Comparison of ENCODE assay signal across 15 cellular contexts in the genomic region with DNA sequence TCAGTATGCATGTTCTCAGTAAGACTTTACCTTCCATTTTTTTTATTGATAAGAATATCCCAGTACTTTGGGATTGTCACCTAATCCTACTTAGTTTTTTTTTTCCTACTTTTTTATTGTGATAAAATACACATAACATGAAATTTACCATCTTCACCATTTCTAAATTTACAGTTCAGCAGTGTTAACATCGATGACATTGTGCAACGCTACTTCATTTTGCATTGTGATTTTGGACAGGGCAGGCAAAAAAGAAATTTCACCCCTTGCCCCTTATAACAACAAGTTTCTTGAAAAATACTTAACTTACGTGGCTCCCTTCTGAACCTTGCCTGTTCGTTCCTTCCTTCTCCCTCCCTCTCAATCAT.
DNase-seq lines count a peak whose midpoint lies in the region; ATAC-seq and TF ChIP-seq lines count a peak whose summit lies in the region.
"Had no signal": no experiment of that assay in that cellular context is flagged by ENCODE, and none has a peak within 500 bp of the region (broad histone marks: within the 10 kb centered on the region; RNA-seq: fewer than 3 reads in every experiment).

No MANE protein-coding gene starts in this region.

- peaks cover 5% of the 10 kb centered on the region for H3K79me2 ChIP-seq in trophoblast cell (ENCODE audit: control insufficient read depth, insufficient read depth, low read length, poor library complexity)

- H3K9ac ChIP-seq in trophoblast cell (ENCODE audit: low read length): no peak overlapping the region
- H3K9ac ChIP-seq: BLaER1 treated with 17β-estradiol and CSF1 and Interleukin-3, amounts not matched to agents 10 nM and 100 nM had no signal

- H3K27ac ChIP-seq in cardiac muscle cell: peak overlapping the region; percentile 99
- no peak overlapping the region for H3K27ac ChIP-seq in left ventricle myocardium inferior (replicated peaks)
- H3K27ac ChIP-seq in right lobe of liver: peak overlapping the region in 2 of 3 donors; percentile 25 to 77
- peak overlapping the region; percentile 98 for H3K27ac ChIP-seq in trophoblast cell (ENCODE audit: low read depth, low read length)
- no peak overlapping the region for H3K27ac ChIP-seq in CD4-positive, alpha-beta T cell (ENCODE audit: low read depth, low read length)
- H3K27ac ChIP-seq: BLaER1 treated with 17β-estradiol and CSF1 and Interleukin-3, amounts not matched to agents 10 nM and 100 nM; HL-60 had no signal

- peak overlapping the region; percentile 87 for H3K14ac ChIP-seq in trophoblast cell (ENCODE audit: low read length)

- H2BK120ac ChIP-seq in trophoblast cell (ENCODE audit: insufficient read depth, low read length, poor library complexity): peak overlapping the region; percentile 98

- peaks cover 5% of the 10 kb centered on the region for H3K27me3 Mint-ChIP-seq in CD4-positive, alpha-beta T cell
- peaks cover 8% of the 10 kb centered on the region for H3K27me3 Mint-ChIP-seq in activated CD8-positive, alpha-beta memory T cell treated with anti-CD3 and anti-CD28 coated beads, Interleukin-2, amount 10 ng/mL, durations not matched to agents 7 days and 5 days

- peak overlapping the region; percentile 60 for H3K4ac ChIP-seq in trophoblast cell (ENCODE audit: low read depth, low read length)

- no peak overlapping the region for H4K12ac ChIP-seq in trophoblast cell (ENCODE audit: low read depth, low read length)

- no peaks in the 10 kb centered on the region for H3K4me1 Mint-ChIP-seq in CD4-positive, alpha-beta T cell (ENCODE audit: low read depth)
- no peaks in the 10 kb centered on the region for H3K4me1 Mint-ChIP-seq in activated CD8-positive, alpha-beta memory T cell treated with anti-CD3 and anti-CD28 coated beads, Interleukin-2, amount 10 ng/mL, durations not matched to agents 7 days and 5 days
- H3K4me1 Mint-ChIP-seq: B cell; CD8-positive, alpha-beta memory T cell had no signal

- peak in 1 of 4 donors; percentile 14 for ATAC-seq in right lobe of liver
- no peak for ATAC-seq in HG02885 (IDR thresholded peaks at IDR 0.05; ENCODE audit: poor library complexity, unreplicated experiment)
- ATAC-seq in CD4-positive, alpha-beta T cell (ENCODE audit: poor library complexity): no peak
- no peak for ATAC-seq in activated CD8-positive, alpha-beta memory T cell treated with anti-CD3 and anti-CD28 coated beads, Interleukin-2, amount 10 ng/mL, durations not matched to agents 7 days and 5 days

- peak overlapping the region; percentile 21 for H2AK5ac ChIP-seq in trophoblast cell (ENCODE audit: low read length)

- TF ChIP-seq CTCF in cardiac muscle cell (IDR thresholded peaks at IDR 0.05; ENCODE audit: low read depth, low read length) (no peak), left ventricle myocardium inferior (IDR thresholded peaks at IDR 0.05; ENCODE audit: borderline replicate concordance) (no peak), right lobe of liver (IDR thresholded peaks at IDR 0.05) (no peak)
- TF ChIP-seq CTCF in CD4-positive, alpha-beta T cell (IDR thresholded peaks at IDR 0.05): no peak

- intact Hi-C loops in left ventricle myocardium inferior (cut with micrococcal nuclease) (no loop called here), right lobe of liver (cut with DNase I) (no loop called here)
- intact Hi-C loops in CD4-positive, alpha-beta T cell (cut with DNase I, micrococcal nuclease): no loop called here

- H2AFZ ChIP-seq in trophoblast cell (ENCODE audit: insufficient read depth, low read length, poor library complexity): peak overlapping the region; percentile 61

- H3K4me1 ChIP-seq in cardiac muscle cell (ENCODE audit: low read depth): peaks cover 68% of the 10 kb centered on the region
- no peaks in the 10 kb centered on the region for H3K4me1 ChIP-seq in left ventricle myocardium inferior
- peaks cover 0 to 24% (median 5%) of the 10 kb centered on the region in 4 donors for H3K4me1 ChIP-seq in right lobe of liver
- peaks cover 17 to 25% of the 10 kb centered on the region in 2 experiments for H3K4me1 ChIP-seq in trophoblast cell (ENCODE audit: control insufficient read depth in 1 of 2, insufficient read depth in 2 of 2, low read length in 2 of 2)

- H2BK12ac ChIP-seq in trophoblast cell (ENCODE audit: low read length): peak overlapping the region; percentile 89

- WGBS in right lobe of liver (ENCODE audit: insufficient coverage, low coverage, low lambda C conversion rate, missing lambda C conversion rate): 37% methylated on average over 4 of the region's 4 CpGs
- no CpG with 5 or more reads among the region's 4 CpGs for WGBS in trophoblast cell (ENCODE audit: extremely low coverage, insufficient coverage, insufficient read length)

- TF ChIP-seq POLR2A in right lobe of liver (IDR thresholded peaks at IDR 0.05): no peak

- peak overlapping the region; percentile 93 for H4K91ac ChIP-seq in trophoblast cell (ENCODE audit: low read depth, low read length)

- peak overlapping the region; percentile 70 for H3K18ac ChIP-seq in trophoblast cell (ENCODE audit: low read length)

- CTCF ChIA-PET in CD4-positive, alpha-beta T cell (lab: Charles Lee): no interaction called here
- CTCF ChIA-PET in activated CD8-positive, alpha-beta memory T cell treated with anti-CD3 and anti-CD28 coated beads, Interleukin-2, amount 10 ng/mL, durations not matched to agents 7 days and 5 days (lab: Charles Lee): no interaction called here

- peak overlapping the region; percentile 88 for H4K8ac ChIP-seq in trophoblast cell (ENCODE audit: low read depth, low read length)

- H3K79me1 ChIP-seq in trophoblast cell (ENCODE audit: low read length): peaks cover 36% of the 10 kb centered on the region

- peak overlapping the region; percentile 99 for H2BK5ac ChIP-seq in trophoblast cell (ENCODE audit: low read depth, low read length, poor library complexity)

- no peak overlapping the region for H3K27ac Mint-ChIP-seq in CD4-positive, alpha-beta T cell
- H3K27ac Mint-ChIP-seq in activated CD8-positive, alpha-beta memory T cell treated with anti-CD3 and anti-CD28 coated beads, Interleukin-2, amount 10 ng/mL, durations not matched to agents 7 days and 5 days: no peak overlapping the region
- H3K27ac Mint-ChIP-seq: B cell; CD8-positive, alpha-beta memory T cell; H9 had no signal

- H3K27me3 ChIP-seq in cardiac muscle cell: no peaks in the 10 kb centered on the region
- no peaks in the 10 kb centered on the region for H3K27me3 ChIP-seq in left ventricle myocardium inferior (ENCODE audit: low read depth)
- no peaks in the 10 kb centered on the region for H3K27me3 ChIP-seq in right lobe of liver
- H3K27me3 ChIP-seq in trophoblast cell (ENCODE audit: insufficient read depth, low read length): no peaks in the 10 kb centered on the region
- no peaks in the 10 kb centered on the region for H3K27me3 ChIP-seq in CD4-positive, alpha-beta T cell (ENCODE audit: control insufficient read depth, insufficient read depth, low read length)
- H3K27me3 ChIP-seq: BLaER1 treated with 17β-estradiol and CSF1 and Interleukin-3, amounts not matched to agents 10 nM and 100 nM had no signal

- H3K9me3 Mint-ChIP-seq in CD4-positive, alpha-beta T cell: no peaks in the 10 kb centered on the region
- H3K9me3 Mint-ChIP-seq in activated CD8-positive, alpha-beta memory T cell treated with anti-CD3 and anti-CD28 coated beads, Interleukin-2, amount 10 ng/mL, durations not matched to agents 7 days and 5 days (ENCODE audit: low read depth): no peaks in the 10 kb centered on the region
- H3K9me3 Mint-ChIP-seq: CD8-positive, alpha-beta memory T cell; H9 had no signal

- no peaks in the 10 kb centered on the region for H3K36me3 ChIP-seq in cardiac muscle cell
- no peaks in the 10 kb centered on the region for H3K36me3 ChIP-seq in left ventricle myocardium inferior
- H3K36me3 ChIP-seq in right lobe of liver: no peaks in the 10 kb centered on the region
- no peaks in the 10 kb centered on the region for H3K36me3 ChIP-seq in trophoblast cell (ENCODE audit: control insufficient read depth in 1 of 2, insufficient read depth in 2 of 2, low read length in 2 of 2)

- H3K9me3 ChIP-seq in cardiac muscle cell (ENCODE audit: low read depth) (no peaks in the 10 kb centered on the region), left ventricle myocardium inferior (replicated peaks) (no peaks in the 10 kb centered on the region), right lobe of liver (no peaks in the 10 kb centered on the region), trophoblast cell (ENCODE audit: insufficient read depth, low read depth, low read length) (no peaks in the 10 kb centered on the region)
- H3K9me3 ChIP-seq in CD4-positive, alpha-beta T cell (ENCODE audit: control insufficient read depth, low read length): no peaks in the 10 kb centered on the region
- H3K9me3 ChIP-seq: BLaER1 treated with 17β-estradiol and CSF1 and Interleukin-3, amounts not matched to agents 10 nM and 100 nM had no signal

- POLR2A ChIA-PET in CD4-positive, alpha-beta T cell (lab: Charles Lee): no interaction called here

- no peak overlapping the region for H3K4me3 Mint-ChIP-seq in CD4-positive, alpha-beta T cell
- no peak overlapping the region for H3K4me3 Mint-ChIP-seq in activated CD8-positive, alpha-beta memory T cell treated with anti-CD3 and anti-CD28 coated beads, Interleukin-2, amount 10 ng/mL, durations not matched to agents 7 days and 5 days
- H3K4me3 Mint-ChIP-seq: B cell; CD8-positive, alpha-beta memory T cell; H9 had no signal

- no peak overlapping the region for H3K4me2 ChIP-seq in trophoblast cell (ENCODE audit: low read length)
- H3K4me2 ChIP-seq: BLaER1 treated with 17β-estradiol and CSF1 and Interleukin-3, amounts not matched to agents 10 nM and 100 nM had no signal

- no peaks in the 10 kb centered on the region for H3K36me3 Mint-ChIP-seq in CD4-positive, alpha-beta T cell (ENCODE audit: low read depth)
- H3K36me3 Mint-ChIP-seq in activated CD8-positive, alpha-beta memory T cell treated with anti-CD3 and anti-CD28 coated beads, Interleukin-2, amount 10 ng/mL, durations not matched to agents 7 days and 5 days: no peaks in the 10 kb centered on the region
- H3K36me3 Mint-ChIP-seq: CD8-positive, alpha-beta memory T cell had no signal

- H3K23ac ChIP-seq in trophoblast cell (ENCODE audit: low read length): no peak overlapping the region

- DNase-seq in cardiac muscle cell (ENCODE audit: low read depth in 1 of 2, low spot score in 1 of 2) (no peak), left ventricle myocardium inferior (no peak), right lobe of liver (no peak), trophoblast cell (no peak)
- no peak for DNase-seq in CD4-positive, alpha-beta T cell
- DNase-seq in activated CD8-positive, alpha-beta memory T cell treated with anti-CD3 and anti-CD28 coated beads, Interleukin-2, amount 10 ng/mL, durations not matched to agents 7 days and 5 days: no peak
- DNase-seq: 8988T; CD8-positive, alpha-beta memory T cell; COR-L47; H9; IMR-90 had no signal

- H3K4me3 ChIP-seq in cardiac muscle cell (peak overlapping the region; percentile 1), left ventricle myocardium inferior (no peak overlapping the region), right lobe of liver (peak overlapping the region in 1 of 3 donors; percentile 15), trophoblast cell (ENCODE audit: low read depth, low read length) (no peak overlapping the region)
- H3K4me3 ChIP-seq: BLaER1 treated with 17β-estradiol and CSF1 and Interleukin-3, amounts not matched to agents 10 nM and 100 nM had no signal

Comparison
In these comparisons a context has a peak if more than half of its experiments do, and no peak if none do; other contexts are left out.
1. H3K27ac ChIP-seq: peak in cardiac muscle cell (single experiment), right lobe of liver (2 of 3) and trophoblast cell (single experiment); none in left ventricle myocardium inferior (single experiment) and CD4-positive, alpha-beta T cell (single experiment).